ENCODE assay signal across 9 cellular contexts in the genomic region with DNA sequence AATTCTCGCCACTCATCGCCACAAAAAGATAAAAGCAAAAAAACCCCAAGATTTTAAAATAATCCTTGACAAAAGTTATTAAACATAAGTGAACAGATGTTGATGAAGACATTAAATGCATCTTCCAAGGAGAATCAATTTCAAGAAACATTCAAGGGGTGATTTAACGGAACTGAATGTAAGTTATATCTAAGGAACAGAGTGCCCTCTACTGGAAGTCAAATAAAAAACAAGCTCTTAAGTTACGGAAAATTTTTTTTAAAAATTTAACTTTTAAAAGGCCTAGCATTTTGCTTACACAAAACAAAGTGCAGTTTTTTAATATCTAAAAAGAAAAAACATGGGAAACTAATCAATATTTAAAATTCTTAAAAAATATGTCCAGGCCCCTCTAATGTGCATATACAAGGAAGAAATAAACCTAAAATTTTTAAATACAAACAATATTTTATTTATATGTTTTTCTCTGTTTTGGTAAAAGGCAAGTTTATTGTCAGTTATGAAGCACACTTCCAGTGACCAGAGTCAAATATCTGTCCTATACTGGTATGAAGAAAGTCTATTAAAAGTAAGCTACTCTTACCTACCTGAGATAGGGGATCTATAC. TPM values are rescaled to one million over a fixed set of nuclear protein-coding genes. Genes with fewer than 3 reads are reported as not detected.
DNase-seq lines count a peak whose midpoint lies in the region; ATAC-seq and TF ChIP-seq lines count a peak whose summit lies in the region.
"Had no signal": no experiment of that assay in that cellular context is flagged by ENCODE, and none has a peak within 500 bp of the region (broad histone marks: within the 10 kb centered on the region; RNA-seq: fewer than 3 reads in every experiment).

No MANE protein-coding gene starts in this region.

- in situ Hi-C loops in astrocyte of the cerebellum (cut with HindIII; ENCODE audit: low sequenced_read_pairs) = loop anchor here (25.0 kb wide), 1 partner anchor 263 kb away; a partner anchor contains a TSS

- no peak overlapping the region for H3K4me3 ChIP-seq in astrocyte of the cerebellum (ENCODE audit: low read depth, low read length)
- no peak overlapping the region for H3K4me3 ChIP-seq in right lobe of liver
- H3K4me3 ChIP-seq in vagina = no peak overlapping the region

- TF ChIP-seq POLR2A in right lobe of liver (IDR thresholded peaks at IDR 0.05) = no peak
- no peak for TF ChIP-seq POLR2A in vagina (IDR thresholded peaks at IDR 0.05)

- no peak overlapping the region for H3K4me3 Mint-ChIP-seq in stimulated activated naive B cell treated with anti-CD40 and anti-IgM and Interleukin-4, amounts not matched to agents 10 μg/mL and 1 μg/mL and 100 μg/mL, for 72 hours
- H3K4me3 Mint-ChIP-seq: naive thymus-derived CD8-positive, alpha-beta T cell had no signal

- H3K27me3 ChIP-seq in right lobe of liver = no peaks in the 10 kb centered on the region
- no peaks in the 10 kb centered on the region for H3K27me3 ChIP-seq in vagina

- intact Hi-C loops in right lobe of liver (cut with DNase I) (no loop called here), vagina (cut with DNase I) (no loop called here)

- H3K27ac Mint-ChIP-seq in stimulated activated naive B cell treated with anti-CD40 and anti-IgM and Interleukin-4, amounts not matched to agents 10 μg/mL and 1 μg/mL and 100 μg/mL, for 72 hours = no peak overlapping the region

- ATAC-seq in right lobe of liver = peak in 2 of 4 donors; percentile 37 to 46
- no peak for ATAC-seq in stimulated activated naive B cell treated with anti-CD40 and anti-IgM and Interleukin-4, amounts not matched to agents 10 μg/mL and 1 μg/mL and 100 μg/mL, for 72 hours (replicated peaks)
- no peak for ATAC-seq in GM21825 (IDR thresholded peaks at IDR 0.05; ENCODE audit: unreplicated experiment)
- ATAC-seq: naive thymus-derived CD8-positive, alpha-beta T cell had no signal

- H3K36me3 ChIP-seq in right lobe of liver = peaks cover 0 to 24% (median 0%) of the 10 kb centered on the region in 4 donors
- H3K36me3 ChIP-seq in vagina = peaks cover 0 to 25% of the 10 kb centered on the region in 2 donors

- WGBS in right lobe of liver (ENCODE audit: insufficient coverage, low coverage, low lambda C conversion rate, missing lambda C conversion rate) = 57% methylated on average over 4 of the region's 4 CpGs

- TF ChIP-seq CTCF in astrocyte of the cerebellum (IDR thresholded peaks at IDR 0.05; ENCODE audit: low read depth, low read length, missing control alignments) (no peak), right lobe of liver (IDR thresholded peaks at IDR 0.05) (peak; percentile 43 to 58 (median 51)), vagina (IDR thresholded peaks at IDR 0.05) (peak in 1 of 3 experiments; percentile 38)

- H3K9me3 ChIP-seq in right lobe of liver (no peaks in the 10 kb centered on the region), vagina (no peaks in the 10 kb centered on the region)

- DNase-seq in DMS79 treated with DMSO at 0.1 percent for 48 hours (lab: John Stamatoyannopoulos, UW) (peak; percentile 34), LoVo (ENCODE audit: low spot score) (peak; percentile 32), astrocyte of the cerebellum (ENCODE audit: low read depth) (peak; percentile 50), right lobe of liver (no peak), NK-92 (lab: John Stamatoyannopoulos, UW; ENCODE audit: unreplicated experiment) (no peak), vagina (ENCODE audit: extremely low spot score in 2 of 2) (no peak)
- DNase-seq in stimulated activated naive B cell treated with anti-CD40 and anti-IgM and Interleukin-4, amounts not matched to agents 10 μg/mL and 1 μg/mL and 100 μg/mL, for 72 hours = no peak

- H3K27ac ChIP-seq in right lobe of liver = no peak overlapping the region
- no peak overlapping the region for H3K27ac ChIP-seq in vagina

- no peaks in the 10 kb centered on the region for H3K27me3 Mint-ChIP-seq in stimulated activated naive B cell treated with anti-CD40 and anti-IgM and Interleukin-4, amounts not matched to agents 10 μg/mL and 1 μg/mL and 100 μg/mL, for 72 hours
- H3K27me3 Mint-ChIP-seq: naive thymus-derived CD8-positive, alpha-beta T cell had no signal

- no peaks in the 10 kb centered on the region for H3K4me1 Mint-ChIP-seq in stimulated activated naive B cell treated with anti-CD40 and anti-IgM and Interleukin-4, amounts not matched to agents 10 μg/mL and 1 μg/mL and 100 μg/mL, for 72 hours

- H3K9me3 Mint-ChIP-seq in stimulated activated naive B cell treated with anti-CD40 and anti-IgM and Interleukin-4, amounts not matched to agents 10 μg/mL and 1 μg/mL and 100 μg/mL, for 72 hours = no peaks in the 10 kb centered on the region
- H3K9me3 Mint-ChIP-seq: naive thymus-derived CD8-positive, alpha-beta T cell had no signal

- H3K4me1 ChIP-seq in right lobe of liver = no peaks in the 10 kb centered on the region
- H3K4me1 ChIP-seq in vagina = no peaks in the 10 kb centered on the region

- H3K36me3 Mint-ChIP-seq in stimulated activated naive B cell treated with anti-CD40 and anti-IgM and Interleukin-4, amounts not matched to agents 10 μg/mL and 1 μg/mL and 100 μg/mL, for 72 hours = peaks cover 13 to 20% of the 10 kb centered on the region in 2 donors

RNA-seq across cellular contexts. Expression of a gene that starts 28.0 kb away (rescaled TPM):
- 1 to 10 TPM; 2.5 to 6.4 (median 5.0) TPM for total RNA-seq in right lobe of liver
- total RNA-seq in vagina = 17.2 TPM

Comparison
In these comparisons a context has a peak if more than half of its experiments do, and no peak if none do; other contexts are left out.
1. DNase-seq: peak in DMS79 treated with DMSO at 0.1 percent for 48 hours (single experiment), LoVo (single experiment) and astrocyte of the cerebellum (single experiment); none in right lobe of liver (0 of 3), stimulated activated naive B cell treated with anti-CD40 and anti-IgM and Interleukin-4, amounts not matched to agents 10 μg/mL and 1 μg/mL and 100 μg/mL, for 72 hours (single experiment), NK-92 (single experiment) and vagina (0 of 2).